15 cellular contexts compared by ENCODE assay signal in genomic region chr1:117573386-117574040, GRCh38. TPM values are rescaled to one million over a fixed set of nuclear protein-coding genes. Genes with fewer than 3 reads are reported as not detected.
A peak's percentile ranks its signal among the peaks of the same experiment; 100 is the strongest.
DNase-seq lines count a peak whose midpoint lies in the region; ATAC-seq and TF ChIP-seq lines count a peak whose summit lies in the region.
"Had no signal": no experiment of that assay in that cellular context is flagged by ENCODE, and none has a peak within 500 bp of the region (broad histone marks: within the 10 kb centered on the region; RNA-seq: fewer than 3 reads in every experiment).

No MANE protein-coding gene starts in this region.

- H3K27ac Mint-ChIP-seq in activated CD4-positive, alpha-beta T cell treated with anti-CD3 and anti-CD28 coated beads, Interleukin-2, amount 10 ng/mL, durations not matched to agents 24 days and 14 days = peak overlapping the region; percentile 6

- H3K4me3 ChIP-seq in body of pancreas = no peak overlapping the region
- H3K4me3 ChIP-seq in osteoblast (ENCODE audit: insufficient read depth, low read length) = no peak overlapping the region
- H3K4me3 ChIP-seq: ascending aorta, right lobe of liver, SJSA1 had no signal

- H3K27me3 Mint-ChIP-seq in activated CD4-positive, alpha-beta T cell treated with anti-CD3 and anti-CD28 coated beads, Interleukin-2, amount 10 ng/mL, durations not matched to agents 24 days and 14 days = peaks cover 7% of the 10 kb centered on the region
- H3K27me3 Mint-ChIP-seq: type B pancreatic cell had no signal

- H3K9me3 Mint-ChIP-seq in activated CD4-positive, alpha-beta T cell treated with anti-CD3 and anti-CD28 coated beads, Interleukin-2, amount 10 ng/mL, durations not matched to agents 24 days and 14 days = no peaks in the 10 kb centered on the region
- H3K9me3 Mint-ChIP-seq: type B pancreatic cell had no signal

- H3K27ac ChIP-seq in body of pancreas (peak overlapping the region; percentile 24 to 55 (median 47)), osteoblast (ENCODE audit: low read depth, low read length) (no peak overlapping the region)
- H3K27ac ChIP-seq: ascending aorta, right lobe of liver, SJSA1 had no signal

- no peaks in the 10 kb centered on the region for H3K36me3 Mint-ChIP-seq in activated CD4-positive, alpha-beta T cell treated with anti-CD3 and anti-CD28 coated beads, Interleukin-2, amount 10 ng/mL, durations not matched to agents 24 days and 14 days (ENCODE audit: low read depth)
- H3K36me3 Mint-ChIP-seq: type B pancreatic cell had no signal

- peak; percentile 68 for DNase-seq in activated CD4-positive, alpha-beta T cell treated with anti-CD3 and anti-CD28 coated beads, Interleukin-2, amount 10 ng/mL, durations not matched to agents 24 days and 14 days
- no peak for DNase-seq in activated CD4-positive, alpha-beta T cell treated with anti-CD3 and anti-CD28 coated beads for 4 hours
- DNase-seq in MV-4-11 (lab: John Stamatoyannopoulos, UW) (peak; percentile 23), body of pancreas (peak; percentile 62 to 84 (median 78)), osteoblast (ENCODE audit: insufficient read length, low spot score, missing footprints) (peak; percentile 59), cerebellar cortex (ENCODE audit: low spot score) (no peak), SW 1271 (lab: John Stamatoyannopoulos, UW) (no peak)
- DNase-seq: ACHN, NCI-H1105 treated with DMSO at 0.1 percent for 48 hours, NCI-H526 had no signal

- no peak overlapping the region for H3K4me3 Mint-ChIP-seq in activated CD4-positive, alpha-beta T cell treated with anti-CD3 and anti-CD28 coated beads, Interleukin-2, amount 10 ng/mL, durations not matched to agents 24 days and 14 days
- H3K4me3 Mint-ChIP-seq: type B pancreatic cell had no signal

- TF ChIP-seq CTCF in body of pancreas (IDR thresholded peaks at IDR 0.05) (no peak), osteoblast (IDR thresholded peaks at IDR 0.05; ENCODE audit: extremely low read depth, low read depth, low read length) (no peak)

- no peaks in the 10 kb centered on the region for H4K20me1 ChIP-seq in osteoblast (ENCODE audit: insufficient read depth, low read length)

- no peaks in the 10 kb centered on the region for H3K79me2 ChIP-seq in osteoblast (ENCODE audit: insufficient read depth, low read length)

- TF ChIP-seq POLR2A in body of pancreas (IDR thresholded peaks at IDR 0.05) = no peak

- H2AFZ ChIP-seq in osteoblast (ENCODE audit: low read length) = no peak overlapping the region

- 54 to 70% methylated on average over 8 to 10 of the region's 10 CpGs for WGBS in body of pancreas, 2 donors

- H3K4me1 ChIP-seq in body of pancreas (peaks cover 73% of the 10 kb centered on the region), osteoblast (ENCODE audit: insufficient read depth, low read length) (no peaks in the 10 kb centered on the region)
- H3K4me1 ChIP-seq: ascending aorta, right lobe of liver, SJSA1 had no signal

- H3K9me3 ChIP-seq in body of pancreas (no peaks in the 10 kb centered on the region), osteoblast (ENCODE audit: low read depth, low read length) (no peaks in the 10 kb centered on the region)
- H3K9me3 ChIP-seq: ascending aorta, right lobe of liver, SJSA1 had no signal

- ATAC-seq in body of pancreas (peak; percentile 53), GM18498 (IDR thresholded peaks at IDR 0.05; ENCODE audit: unreplicated experiment) (no peak)
- ATAC-seq: right lobe of liver had no signal

- H3K36me3 ChIP-seq in body of pancreas (replicated peaks in 1 of 2; ENCODE audit: insufficient read depth in 1 of 2, low read depth in 2 of 2) (no peaks in the 10 kb centered on the region), osteoblast (ENCODE audit: insufficient read depth, low read length) (no peaks in the 10 kb centered on the region)
- H3K36me3 ChIP-seq: ascending aorta, right lobe of liver, SJSA1 had no signal

- H3K4me2 ChIP-seq in osteoblast (ENCODE audit: insufficient read depth, low read length) = no peak overlapping the region

- peaks cover 17% of the 10 kb centered on the region for H3K4me1 Mint-ChIP-seq in activated CD4-positive, alpha-beta T cell treated with anti-CD3 and anti-CD28 coated beads, Interleukin-2, amount 10 ng/mL, durations not matched to agents 24 days and 14 days

- intact Hi-C loops in activated CD4-positive, alpha-beta T cell treated with anti-CD3 and anti-CD28 coated beads, Interleukin-2, amount 10 ng/mL, durations not matched to agents 24 days and 14 days (cut with micrococcal nuclease) = no loop called here
- intact Hi-C loops in body of pancreas (cut with DNase I) = no loop called here

- H3K27me3 ChIP-seq in body of pancreas (no peaks in the 10 kb centered on the region), osteoblast (ENCODE audit: insufficient read depth, low read length) (peaks cover 9% of the 10 kb centered on the region)
- H3K27me3 ChIP-seq: ascending aorta, right lobe of liver, SJSA1 had no signal

RNA-seq across cellular contexts. Expression of gene TENT5C, which starts 32.3 kb away (rescaled TPM):
- 3.1 and 3.5 TPM in 2 replicates for total RNA-seq in activated CD4-positive, alpha-beta T cell treated with anti-CD3 and anti-CD28 coated beads, Interleukin-2, amount 10 ng/mL, durations not matched to agents 24 days and 14 days
- total RNA-seq in body of pancreas = 10 to 100 TPM; 30.0 to 39.7 TPM
- total RNA-seq in osteoblast = 0.36 and 0.59 TPM in 2 replicates

Comparison
In these comparisons a context has a peak if more than half of its experiments do, and no peak if none do; other contexts are left out.
1. DNase-seq: peak in activated CD4-positive, alpha-beta T cell treated with anti-CD3 and anti-CD28 coated beads, Interleukin-2, amount 10 ng/mL, durations not matched to agents 24 days and 14 days (single experiment), MV-4-11 (single experiment), body of pancreas (4 of 4) and osteoblast (single experiment); none in activated CD4-positive, alpha-beta T cell treated with anti-CD3 and anti-CD28 coated beads for 4 hours (0 of 2), cerebellar cortex (single experiment) and SW 1271 (0 of 2).